In genomic region chr16:535446-536405, GRCh38 we compare ENCODE assay signal across 10 cellular contexts. TPM values are rescaled to one million over a fixed set of nuclear protein-coding genes. Genes with fewer than 3 reads are reported as not detected.
DNase-seq lines count a peak whose midpoint lies in the region; ATAC-seq and TF ChIP-seq lines count a peak whose summit lies in the region.
"Had no signal": no experiment of that assay in that cellular context is flagged by ENCODE, and none has a peak within 500 bp of the region (broad histone marks: within the 10 kb centered on the region; RNA-seq: fewer than 3 reads in every experiment).

No MANE protein-coding gene starts in this region.

- H3K36me3 ChIP-seq in SJSA1, result peaks cover 40% of the 10 kb centered on the region
- H3K36me3 ChIP-seq in heart left ventricle, result peaks cover 0 to 33% (median 7%) of the 10 kb centered on the region in 9 donors
- H3K36me3 ChIP-seq in transverse colon, result no peaks in the 10 kb centered on the region

- no peak for DNase-seq in activated T-cell treated with anti-CD3 and anti-CD28 coated beads, Interleukin-2, amount 50 U/mL, for 4 hours
- no peak for DNase-seq in activated T-cell treated with anti-CD3 and anti-CD28 coated beads, Interleukin-2, amount 50 U/mL, for 1 hour
- DNase-seq in SJSA1 (ENCODE audit: low read depth in 1 of 2, low spot score in 2 of 2) (peak; percentile 76 to 90), heart left ventricle (peak in 1 of 5 donors; percentile 51), transverse colon (peak; percentile 89), NCI-H748 treated with DMSO at 0.1 percent for 48 hours (lab: John Stamatoyannopoulos, UW) (no peak), middle frontal gyrus (ENCODE audit: extremely low spot score, low spot score) (no peak)
- DNase-seq: NCI-H526 had no signal

- H3K27me3 Mint-ChIP-seq in activated T-cell treated with anti-CD3 and anti-CD28 coated beads, Interleukin-2, amount 50 U/mL, for 4 hours (ENCODE audit: low read depth), result no peaks in the 10 kb centered on the region
- H3K27me3 Mint-ChIP-seq: stimulated activated naive CD8-positive, alpha-beta T cell treated with anti-CD3 and anti-CD28 coated beads, Interleukin-15, Interleukin-2, amounts not matched to agents 100 ng/mL and 50 ng/mL, for 24 hours had no signal

- H3K4me3 ChIP-seq in SJSA1 (no peak overlapping the region), heart left ventricle (no peak overlapping the region), transverse colon (no peak overlapping the region)

- intact Hi-C loops in heart left ventricle (cut with DNase I) (no loop called here), transverse colon (cut with DNase I; ENCODE audit: low total_unique reads) (no loop called here)

- no peak for TF ChIP-seq POLR2A in heart left ventricle (IDR thresholded peaks at IDR 0.05)
- peak; percentile 19 for TF ChIP-seq POLR2A in transverse colon (IDR thresholded peaks at IDR 0.05)

- no peak for TF ChIP-seq EP300 in transverse colon (IDR thresholded peaks at IDR 0.05; ENCODE audit: low read depth)

- peaks cover 4% of the 10 kb centered on the region for H3K36me3 Mint-ChIP-seq in activated T-cell treated with anti-CD3 and anti-CD28 coated beads, Interleukin-2, amount 50 U/mL, for 4 hours (ENCODE audit: insufficient read depth)

- ATAC-seq in activated T-cell treated with anti-CD3 and anti-CD28 coated beads, Interleukin-2, amount 50 U/mL, for 4 hours, result peak; percentile 27 to 37
- ATAC-seq in heart left ventricle (peak in 3 of 4 donors; percentile 7 to 47 (median 45)), GM21825 (IDR thresholded peaks at IDR 0.05; ENCODE audit: unreplicated experiment) (no peak)

- H3K9me3 ChIP-seq in SJSA1 (replicated peaks), result no peaks in the 10 kb centered on the region
- H3K9me3 ChIP-seq in heart left ventricle, result no peaks in the 10 kb centered on the region
- no peaks in the 10 kb centered on the region for H3K9me3 ChIP-seq in transverse colon

- WGBS in heart left ventricle, 4 donors, result 81 to 91% (median 90%) methylated on average over 27 to 39 of the region's 39 CpGs
- WGBS in transverse colon (ENCODE audit: low coverage in 1 of 2), 2 donors, result 65 to 100% methylated on average over 1 to 31 of the region's 39 CpGs

- no peaks in the 10 kb centered on the region for H3K9me3 Mint-ChIP-seq in activated T-cell treated with anti-CD3 and anti-CD28 coated beads, Interleukin-2, amount 50 U/mL, for 4 hours
- H3K9me3 Mint-ChIP-seq: stimulated activated naive CD8-positive, alpha-beta T cell treated with anti-CD3 and anti-CD28 coated beads, Interleukin-15, Interleukin-2, amounts not matched to agents 100 ng/mL and 50 ng/mL, for 24 hours had no signal

- no peak overlapping the region for H3K4me3 Mint-ChIP-seq in activated T-cell treated with anti-CD3 and anti-CD28 coated beads, Interleukin-2, amount 50 U/mL, for 4 hours
- H3K4me3 Mint-ChIP-seq: stimulated activated naive CD8-positive, alpha-beta T cell treated with anti-CD3 and anti-CD28 coated beads, Interleukin-15, Interleukin-2, amounts not matched to agents 100 ng/mL and 50 ng/mL, for 24 hours had no signal

- peaks cover 32% of the 10 kb centered on the region for H3K4me1 ChIP-seq in SJSA1 (replicated peaks)
- peaks cover 0 to 31% (median 6%) of the 10 kb centered on the region in 12 donors for H3K4me1 ChIP-seq in heart left ventricle
- H3K4me1 ChIP-seq in transverse colon, result peaks cover 9 to 42% (median 32%) of the 10 kb centered on the region in 4 donors

- H3K27ac ChIP-seq in SJSA1, result no peak overlapping the region; the same call in 1 of the 2 replicates
- H3K27ac ChIP-seq in heart left ventricle, result no peak overlapping the region
- H3K27ac ChIP-seq in transverse colon, result peak overlapping the region; percentile 87 to 94 (median 91)

- H3K4me1 Mint-ChIP-seq in activated T-cell treated with anti-CD3 and anti-CD28 coated beads, Interleukin-2, amount 50 U/mL, for 4 hours (ENCODE audit: low read depth), result peaks cover 2% of the 10 kb centered on the region

- H3K27me3 ChIP-seq in SJSA1 (replicated peaks) (no peaks in the 10 kb centered on the region), heart left ventricle (no peaks in the 10 kb centered on the region), transverse colon (no peaks in the 10 kb centered on the region)

- in situ Hi-C loops in transverse colon (cut with MboI; ENCODE audit: low pct_ligation_motif_present in 1 of 4, low pct_unique_long_range_greater_than_20kb in 1 of 4, low sequenced_read_pairs in 3 of 4), result no loop called here

- TF ChIP-seq CTCF in heart left ventricle (IDR thresholded peaks at IDR 0.05), result no peak
- TF ChIP-seq CTCF in transverse colon (IDR thresholded peaks at IDR 0.05), result no peak

RNA-seq across cellular contexts. Expression of gene CAPN15, which starts 8.2 kb away (rescaled TPM):
- total RNA-seq in activated T-cell treated with anti-CD3 and anti-CD28 coated beads, Interleukin-2, amount 50 U/mL, for 4 hours, result 100 to 1,000 TPM; 134 to 164 (median 153) TPM
- 44.4 and 46.1 TPM in 2 replicates for total RNA-seq in SJSA1 (2014; rRNA removed; shearing (Covaris generic))
- 10 to 100 TPM; 12.0 to 35.5 (median 20.0) TPM for total RNA-seq in heart left ventricle
- polyA plus RNA-seq in heart left ventricle, result 10 to 100 TPM; 20.8 to 26.0 TPM
- 100 to 1,000 TPM; 108 to 388 (median 175) TPM for total RNA-seq in transverse colon

RNA-seq across cellular contexts. Expression of gene PRR35, which starts 24.5 kb away (rescaled TPM):
- under 1 TPM; 0.08 to 0.11 (median 0.10) TPM for total RNA-seq in activated T-cell treated with anti-CD3 and anti-CD28 coated beads, Interleukin-2, amount 50 U/mL, for 4 hours
- not detected in 2 replicates for total RNA-seq in SJSA1 (2014; rRNA removed; shearing (Covaris generic))
- total RNA-seq in heart left ventricle (not detected), transverse colon (not detected)
- polyA plus RNA-seq in heart left ventricle, result not detected

RNA-seq across cellular contexts. Expression of gene NHLRC4, which starts 31.1 kb away (rescaled TPM):
- total RNA-seq in activated T-cell treated with anti-CD3 and anti-CD28 coated beads, Interleukin-2, amount 50 U/mL, for 4 hours, result under 1 TPM; 0.13 to 0.18 (median 0.16) TPM
- 0.37 TPM in 1 of 2 replicates, not detected in the other for total RNA-seq in SJSA1 (2014; rRNA removed; shearing (Covaris generic))
- total RNA-seq in heart left ventricle (under 1 TPM in 8 of 9 donors, not detected in 1; 0.23 to 0.86 (median 0.56) TPM), transverse colon (under 1 TPM in 3 of 4 donors, not detected in 1; 0.55 to 0.75 (median 0.64) TPM)
- under 1 TPM; 0.46 to 0.50 TPM for polyA plus RNA-seq in heart left ventricle

RNA-seq across cellular contexts. Expression of gene PIGQ, which starts 34.0 kb away (rescaled TPM):
- total RNA-seq in activated T-cell treated with anti-CD3 and anti-CD28 coated beads, Interleukin-2, amount 50 U/mL, for 4 hours, result 10 to 100 TPM; 45.0 to 47.8 (median 46.1) TPM
- total RNA-seq in SJSA1 (2014; rRNA removed; shearing (Covaris generic)), result 19.6 and 33.8 TPM in 2 replicates
- 10 to 100 TPM; 16.4 to 39.5 (median 22.0) TPM for total RNA-seq in heart left ventricle
- polyA plus RNA-seq in heart left ventricle, result 10 to 100 TPM; 21.8 to 35.8 TPM
- 100 to 1,000 TPM in 1 of 4 donors, 10 to 100 TPM in 3; 37.4 to 115 (median 56.0) TPM for total RNA-seq in transverse colon

RNA-seq across cellular contexts. Expression of gene RAB40C, which starts 54.1 kb away (rescaled TPM):
- total RNA-seq in activated T-cell treated with anti-CD3 and anti-CD28 coated beads, Interleukin-2, amount 50 U/mL, for 4 hours, result 10 to 100 TPM; 13.4 to 15.7 (median 14.6) TPM
- total RNA-seq in SJSA1 (2014; rRNA removed; shearing (Covaris generic)), result 10.2 and 17.8 TPM in 2 replicates
- total RNA-seq in heart left ventricle, result 10 to 100 TPM; 10.2 to 17.8 (median 12.6) TPM
- 10 to 100 TPM; 15.2 to 22.0 TPM for polyA plus RNA-seq in heart left ventricle
- total RNA-seq in transverse colon, result 100 to 1,000 TPM in 2 of 4 donors, 10 to 100 TPM in 2; 54.8 to 111 (median 83.5) TPM

Comparison
In these comparisons a context has a peak if more than half of its experiments do, and no peak if none do; other contexts are left out.
1. DNase-seq: peak in SJSA1 (2 of 2) and transverse colon (single experiment); none in activated T-cell treated with anti-CD3 and anti-CD28 coated beads, Interleukin-2, amount 50 U/mL, for 4 hours (single experiment), activated T-cell treated with anti-CD3 and anti-CD28 coated beads, Interleukin-2, amount 50 U/mL, for 1 hour (single experiment), NCI-H748 treated with DMSO at 0.1 percent for 48 hours (single experiment) and middle frontal gyrus (single experiment).
2. H3K27ac ChIP-seq: peak in transverse colon (4 of 4); none in SJSA1 (single experiment) and heart left ventricle (0 of 12).